In genomic region chr5:148966348-148966747, GRCh38 we compare ENCODE assay signal across 17 cellular contexts.
DNase-seq lines count a peak whose midpoint lies in the region; FAIRE-seq and TF ChIP-seq lines count a peak whose summit lies in the region.
"Had no signal": no experiment of that assay in that cellular context is flagged by ENCODE, and none has a peak within 500 bp of the region (broad histone marks: within the 10 kb centered on the region; RNA-seq: fewer than 3 reads in every experiment).

No MANE protein-coding gene starts in this region.

- peak overlapping the region; percentile 25 for H3K4me2 ChIP-seq in keratinocyte (ENCODE audit: control insufficient read depth, extremely low read depth, insufficient read depth, low read depth, low read length)
- H3K4me2 ChIP-seq: KMS-11 had no signal

- no peak for TF ChIP-seq POLR2A in testis (IDR thresholded peaks at IDR 0.05)

- no peaks in the 10 kb centered on the region for H3K79me2 ChIP-seq in keratinocyte (ENCODE audit: control insufficient read depth, insufficient read depth, low read length)

- no peaks in the 10 kb centered on the region; the same call in 1 of the 2 replicates for H3K27me3 Mint-ChIP-seq in HFFc6 (ENCODE audit: insufficient read depth)
- H3K27me3 Mint-ChIP-seq: activated CD8-positive, alpha-beta memory T cell treated with anti-CD3 and anti-CD28 coated beads, Interleukin-2, amount 10 ng/mL, durations not matched to agents 7 days and 5 days had no signal

- no peaks in the 10 kb centered on the region for H3K9me3 ChIP-seq in keratinocyte (ENCODE audit: control insufficient read depth, low read depth, low read length)
- H3K9me3 ChIP-seq in skeletal muscle tissue (ENCODE audit: control insufficient read depth in 3 of 3, low read length in 3 of 3) = no peaks in the 10 kb centered on the region
- no peaks in the 10 kb centered on the region for H3K9me3 ChIP-seq in testis
- H3K9me3 ChIP-seq: colonic mucosa had no signal

- no peaks in the 10 kb centered on the region for H3K9me1 ChIP-seq in keratinocyte (ENCODE audit: control insufficient read depth, extremely low read depth, insufficient read depth, low read length)

- H3K27ac Mint-ChIP-seq in HFFc6 = peak overlapping the region; percentile 94
- H3K27ac Mint-ChIP-seq: activated CD8-positive, alpha-beta memory T cell treated with anti-CD3 and anti-CD28 coated beads, Interleukin-2, amount 10 ng/mL, durations not matched to agents 7 days and 5 days; activated naive CD8-positive, alpha-beta T cell treated with anti-CD3 and anti-CD28 coated beads for 36 hours; natural killer cell had no signal

- no peaks in the 10 kb centered on the region for H4K20me1 ChIP-seq in keratinocyte (ENCODE audit: control insufficient read depth, extremely low read depth, insufficient read depth, low read length)

- H3K36me3 Mint-ChIP-seq in HFFc6 (ENCODE audit: low read depth) = no peaks in the 10 kb centered on the region
- H3K36me3 Mint-ChIP-seq: activated naive CD8-positive, alpha-beta T cell treated with anti-CD3 and anti-CD28 coated beads for 36 hours; natural killer cell had no signal

- no peak overlapping the region for H2AFZ ChIP-seq in keratinocyte (ENCODE audit: control insufficient read depth, low read length)

- peak overlapping the region; percentile 71 for H3K9ac ChIP-seq in keratinocyte (ENCODE audit: control insufficient read depth, extremely low read depth, insufficient read depth, low read length)
- peak overlapping the region; percentile 20 to 63 (median 57) for H3K9ac ChIP-seq in skeletal muscle tissue (ENCODE audit: low read depth in 1 of 3, low read length in 3 of 3)
- H3K9ac ChIP-seq: KMS-11 had no signal

- no peaks in the 10 kb centered on the region for H3K36me3 ChIP-seq in bronchial epithelial cell (ENCODE audit: control insufficient read depth, insufficient read depth, low read length)
- no peaks in the 10 kb centered on the region for H3K36me3 ChIP-seq in keratinocyte (ENCODE audit: control insufficient read depth in 2 of 2, extremely low read depth in 1 of 2, insufficient read depth in 2 of 2, low read length in 2 of 2)
- H3K36me3 ChIP-seq in skeletal muscle tissue (ENCODE audit: control insufficient read depth in 3 of 3, insufficient read depth in 3 of 3, low read length in 3 of 3) = no peaks in the 10 kb centered on the region
- no peaks in the 10 kb centered on the region for H3K36me3 ChIP-seq in H7 (replicated peaks; ENCODE audit: control insufficient read depth, insufficient read depth, low read length)
- H3K36me3 ChIP-seq in testis (ENCODE audit: low read depth, missing control alignments) = no peaks in the 10 kb centered on the region
- H3K36me3 ChIP-seq: colonic mucosa had no signal

- H3K4me3 ChIP-seq in bronchial epithelial cell (ENCODE audit: low read depth, low read length) (no peak overlapping the region), keratinocyte (ENCODE audit: control insufficient read depth in 2 of 3, extremely low read depth in 1 of 3, insufficient read depth in 2 of 3, low read depth in 1 of 3, low read length in 3 of 3) (no peak overlapping the region), skeletal muscle tissue (ENCODE audit: low read length in 3 of 3) (no peak overlapping the region), H7 (ENCODE audit: insufficient read depth, low read depth, low read length) (no peak overlapping the region), testis (no peak overlapping the region)
- H3K4me3 ChIP-seq: colonic mucosa had no signal

- FAIRE-seq in bronchial epithelial cell (lab: Jason Lieb, UNC) = no peak
- no peak for FAIRE-seq in keratinocyte (lab: Jason Lieb, UNC)

- 80% methylated on average over 4 of the region's 4 CpGs for WGBS in testis, 2 donors

- DNase-seq in HFFc6 (no peak), bronchial epithelial cell (ENCODE audit: low read depth) (peak; percentile 48), keratinocyte (ENCODE audit: low read depth, low spot score) (no peak), H7 (no peak), NCI-H1105 (lab: John Stamatoyannopoulos, UW) (no peak), testis (no peak), DMS79 (lab: John Stamatoyannopoulos, UW) (no peak)
- DNase-seq: activated CD8-positive, alpha-beta memory T cell treated with anti-CD3 and anti-CD28 coated beads, Interleukin-2, amount 10 ng/mL, durations not matched to agents 7 days and 5 days; activated naive CD8-positive, alpha-beta T cell treated with anti-CD3 and anti-CD28 coated beads for 36 hours; DMS 273 treated with DMSO at 0.1 percent for 48 hours; natural killer cell; NCI-H1694 treated with DMSO at 0.1 percent for 48 hours; NCI-H526 treated with DMSO at 0.1 percent for 48 hours; stimulated activated CD4-positive, alpha-beta T cell treated with anti-CD3 and anti-CD28 coated beads, Interleukin-12 subunit alpha, Interleukin-12 subunit beta, amount 100 ng/mL, for 4 hours had no signal

- peaks cover 83% of the 10 kb centered on the region for H3K4me1 Mint-ChIP-seq in HFFc6 (ENCODE audit: low read depth)

- H3K4me3 Mint-ChIP-seq in HFFc6 = no peak overlapping the region
- H3K4me3 Mint-ChIP-seq: activated CD8-positive, alpha-beta memory T cell treated with anti-CD3 and anti-CD28 coated beads, Interleukin-2, amount 10 ng/mL, durations not matched to agents 7 days and 5 days; activated naive CD8-positive, alpha-beta T cell treated with anti-CD3 and anti-CD28 coated beads for 36 hours; natural killer cell had no signal

- TF ChIP-seq CTCF in HFFc6 (IDR thresholded peaks at IDR 0.05) (no peak), bronchial epithelial cell (IDR thresholded peaks at IDR 0.05; ENCODE audit: insufficient read depth, low read length, severe bottlenecking) (no peak), keratinocyte (optimal IDR thresholded peaks at IDR 0.05 in 1 of 3, IDR thresholded peaks at IDR 0.05 in 1 of 3, conservative IDR thresholded peaks at IDR 0.05 in 1 of 3; ENCODE audit: extremely low read depth in 1 of 3, insufficient read depth in 2 of 3, low read length in 3 of 3) (no peak), testis (IDR thresholded peaks at IDR 0.05) (no peak)

- intact Hi-C loops in testis (cut with DNase I; ENCODE audit: low total_unique reads) = no loop called here

- dilution Hi-C loops in keratinocyte (cut with MboI; ENCODE audit: extremely low pct_ligation_motif_present, low sequenced_read_pairs) = no loop called here

- peaks cover 53% of the 10 kb centered on the region for H3K4me1 ChIP-seq in keratinocyte (ENCODE audit: control insufficient read depth, extremely low read depth, insufficient read depth, low read length)
- peaks cover 47 to 63% (median 61%) of the 10 kb centered on the region in 3 donors for H3K4me1 ChIP-seq in skeletal muscle tissue (ENCODE audit: control insufficient read depth in 3 of 3, insufficient read depth in 3 of 3, low read length in 3 of 3)
- H3K4me1 ChIP-seq in testis = no peaks in the 10 kb centered on the region
- H3K4me1 ChIP-seq: colonic mucosa had no signal

- H3K27ac ChIP-seq in keratinocyte (ENCODE audit: control insufficient read depth, insufficient read depth, low read length) = peak overlapping the region; percentile 90
- peak overlapping the region; percentile 87 for H3K27ac ChIP-seq in skeletal muscle tissue (ENCODE audit: low read depth, low read length)
- no peak overlapping the region for H3K27ac ChIP-seq in testis
- H3K27ac ChIP-seq: colonic mucosa, KMS-11 had no signal

- H3K27me3 ChIP-seq in bronchial epithelial cell (ENCODE audit: control insufficient read depth, insufficient read depth, low read length) = no peaks in the 10 kb centered on the region
- no peaks in the 10 kb centered on the region for H3K27me3 ChIP-seq in keratinocyte (ENCODE audit: control insufficient read depth, extremely low read depth, insufficient read depth, low read length)
- no peaks in the 10 kb centered on the region for H3K27me3 ChIP-seq in skeletal muscle tissue (ENCODE audit: control insufficient read depth in 3 of 3, insufficient read depth in 3 of 3, low read length in 3 of 3)
- H3K27me3 ChIP-seq in H7 (ENCODE audit: control insufficient read depth, insufficient read depth, low read length) = no peaks in the 10 kb centered on the region
- no peaks in the 10 kb centered on the region for H3K27me3 ChIP-seq in testis
- H3K27me3 ChIP-seq: colonic mucosa had no signal

- H3K9me3 Mint-ChIP-seq in HFFc6 = no peaks in the 10 kb centered on the region
- H3K9me3 Mint-ChIP-seq: activated naive CD8-positive, alpha-beta T cell treated with anti-CD3 and anti-CD28 coated beads for 36 hours; natural killer cell had no signal

Comparison
In these comparisons a context has a peak if more than half of its experiments do, and no peak if none do; other contexts are left out.
1. H3K27ac ChIP-seq: peak in keratinocyte (single experiment) and skeletal muscle tissue (single experiment); none in testis (0 of 2).